Comparison of ENCODE assay signal across 9 cellular contexts in the genomic region with DNA sequence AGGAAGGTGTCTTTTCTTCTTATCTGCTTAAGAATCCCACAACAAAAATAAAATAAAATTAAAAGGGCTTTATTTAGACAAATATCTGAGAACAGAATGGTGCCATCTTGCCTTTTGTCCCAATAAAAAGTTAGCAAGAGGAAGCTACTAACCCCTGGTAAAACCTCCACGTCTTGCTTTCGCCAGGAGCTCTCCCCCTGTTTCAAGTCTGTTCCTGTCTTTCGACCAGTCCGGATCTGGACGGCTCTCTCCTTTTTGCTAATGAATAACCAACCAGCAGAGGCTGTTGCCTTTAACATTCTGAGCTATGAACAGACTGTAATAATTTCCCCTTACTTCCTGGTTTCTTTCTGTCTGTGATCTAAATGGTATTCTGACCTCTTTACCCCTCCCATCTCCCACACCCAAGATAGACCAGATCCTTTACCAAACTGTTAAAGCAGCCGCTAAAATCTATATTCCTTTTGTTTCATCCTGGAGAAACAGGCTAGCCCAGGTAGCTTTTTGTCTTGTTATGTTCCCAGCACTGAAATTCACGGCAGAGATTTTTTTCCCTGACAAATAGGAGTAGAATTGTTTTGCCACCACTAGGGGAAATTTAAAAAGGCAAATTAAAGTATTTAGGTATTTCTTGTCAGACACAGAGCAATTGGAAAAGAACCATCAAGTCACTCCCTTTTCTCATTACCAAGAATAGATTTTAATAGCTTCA. TPM values are rescaled to one million over a fixed set of nuclear protein-coding genes. Genes with fewer than 3 reads are reported as not detected.
A peak's percentile ranks its signal among the peaks of the same experiment; 100 is the strongest.
DNase-seq lines count a peak whose midpoint lies in the region; ATAC-seq and TF ChIP-seq lines count a peak whose summit lies in the region.
"Had no signal": no experiment of that assay in that cellular context is flagged by ENCODE, and none has a peak within 500 bp of the region (broad histone marks: within the 10 kb centered on the region; RNA-seq: fewer than 3 reads in every experiment).

A gene with protein sequence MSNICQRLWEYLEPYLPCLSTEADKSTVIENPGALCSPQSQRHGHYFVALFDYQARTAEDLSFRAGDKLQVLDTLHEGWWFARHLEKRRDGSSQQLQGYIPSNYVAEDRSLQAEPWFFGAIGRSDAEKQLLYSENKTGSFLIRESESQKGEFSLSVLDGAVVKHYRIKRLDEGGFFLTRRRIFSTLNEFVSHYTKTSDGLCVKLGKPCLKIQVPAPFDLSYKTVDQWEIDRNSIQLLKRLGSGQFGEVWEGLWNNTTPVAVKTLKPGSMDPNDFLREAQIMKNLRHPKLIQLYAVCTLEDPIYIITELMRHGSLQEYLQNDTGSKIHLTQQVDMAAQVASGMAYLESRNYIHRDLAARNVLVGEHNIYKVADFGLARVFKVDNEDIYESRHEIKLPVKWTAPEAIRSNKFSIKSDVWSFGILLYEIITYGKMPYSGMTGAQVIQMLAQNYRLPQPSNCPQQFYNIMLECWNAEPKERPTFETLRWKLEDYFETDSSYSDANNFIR (minus strand): TSS at position 320 of the 712 bp plus-strand sequence. CDS start 580 bp downstream, outside the sequence.

- H3K4me1 ChIP-seq in body of pancreas = peaks cover 35% of the 10 kb centered on the region

- ATAC-seq in body of pancreas (peak; percentile 95), memory B cell (ENCODE audit: low read depth) (peak; percentile 66)
- no peak for ATAC-seq in activated CD8-positive, alpha-beta T cell treated with anti-CD3 and anti-CD28 coated beads, Interleukin-2, amount 10 ng/mL, durations not matched to agents 7 days and 5 days

- no peaks in the 10 kb centered on the region for H3K27me3 Mint-ChIP-seq in memory B cell
- peaks cover 7% of the 10 kb centered on the region for H3K27me3 Mint-ChIP-seq in activated CD8-positive, alpha-beta T cell treated with anti-CD3 and anti-CD28 coated beads, Interleukin-2, amount 10 ng/mL, durations not matched to agents 7 days and 5 days (ENCODE audit: low read depth)

- no peaks in the 10 kb centered on the region for H3K36me3 ChIP-seq in body of pancreas (replicated peaks in 1 of 2; ENCODE audit: insufficient read depth in 1 of 2, low read depth in 2 of 2)

- POLR2A ChIA-PET in activated CD8-positive, alpha-beta T cell treated with anti-CD3 and anti-CD28 coated beads, Interleukin-2, amount 10 ng/mL, durations not matched to agents 7 days and 5 days (lab: Charles Lee) = no interaction called here

- H3K9me3 ChIP-seq in body of pancreas = peaks cover 0 to under 1% (median 0%) of the 10 kb centered on the region in 3 donors

- no peak for DNase-seq in AG09319 (ENCODE audit: extremely low read depth, low read depth)
- DNase-seq in HK-2 (ENCODE audit: unreplicated experiment) = peak; percentile 66
- DNase-seq in body of pancreas = peak; percentile 76 to 89 (median 82)
- no peak for DNase-seq in memory B cell (ENCODE audit: low spot score in 2 of 2)
- DNase-seq in HUDEP-2 (lab: John Stamatoyannopoulos, UW; ENCODE audit: unreplicated experiment in 76 of 76) = no peak
- no peak for DNase-seq in activated CD8-positive, alpha-beta T cell treated with anti-CD3 and anti-CD28 coated beads, Interleukin-2, amount 10 ng/mL, durations not matched to agents 7 days and 5 days
- no peak for DNase-seq in stimulated activated naive CD4-positive, alpha-beta T cell treated with Interleukin-2 at 50 U/mL for 16 hours (lab: John Stamatoyannopoulos, UW)
- no peak for DNase-seq in iPS-NIHi7 (ENCODE audit: extremely low spot score)

- WGBS in body of pancreas, 2 donors = 10 to 17% methylated on average over 7 of the region's 7 CpGs

- peak; percentile 48 to 93 (median 92) for TF ChIP-seq POLR2A in body of pancreas (IDR thresholded peaks at IDR 0.05)

- peak within 1 kb of the TSS; percentile 15 for H3K27ac Mint-ChIP-seq in memory B cell
- H3K27ac Mint-ChIP-seq in activated CD8-positive, alpha-beta T cell treated with anti-CD3 and anti-CD28 coated beads, Interleukin-2, amount 10 ng/mL, durations not matched to agents 7 days and 5 days = no peak within 1 kb of the TSS
- H3K27ac Mint-ChIP-seq: dendritic cell treated with granulocyte-macrophage colony-stimulating factor and Interleukin-4, amounts not matched to agents 40 ng/mL and 50 ng/mL, for 4 days had no signal

- intact Hi-C loops in body of pancreas (cut with DNase I) = no loop called here

- H3K4me3 ChIP-seq in body of pancreas = peak within 1 kb of the TSS; percentile 10 to 12

- no peaks in the 10 kb centered on the region for H3K36me3 Mint-ChIP-seq in memory B cell
- no peaks in the 10 kb centered on the region for H3K36me3 Mint-ChIP-seq in activated CD8-positive, alpha-beta T cell treated with anti-CD3 and anti-CD28 coated beads, Interleukin-2, amount 10 ng/mL, durations not matched to agents 7 days and 5 days (ENCODE audit: low read depth)

- H3K27me3 ChIP-seq in body of pancreas = no peaks in the 10 kb centered on the region

- peak within 1 kb of the TSS; percentile 86 for H3K4me3 Mint-ChIP-seq in memory B cell
- no peak within 1 kb of the TSS for H3K4me3 Mint-ChIP-seq in activated CD8-positive, alpha-beta T cell treated with anti-CD3 and anti-CD28 coated beads, Interleukin-2, amount 10 ng/mL, durations not matched to agents 7 days and 5 days
- H3K4me3 Mint-ChIP-seq: dendritic cell treated with granulocyte-macrophage colony-stimulating factor and Interleukin-4, amounts not matched to agents 40 ng/mL and 50 ng/mL, for 4 days had no signal

- CTCF ChIA-PET in activated CD8-positive, alpha-beta T cell treated with anti-CD3 and anti-CD28 coated beads, Interleukin-2, amount 10 ng/mL, durations not matched to agents 7 days and 5 days (lab: Charles Lee) = no interaction called here

- peak within 1 kb of the TSS; percentile 77 to 93 (median 88) for H3K27ac ChIP-seq in body of pancreas

- H3K4me1 Mint-ChIP-seq in memory B cell = peaks cover 5% of the 10 kb centered on the region
- no peaks in the 10 kb centered on the region for H3K4me1 Mint-ChIP-seq in activated CD8-positive, alpha-beta T cell treated with anti-CD3 and anti-CD28 coated beads, Interleukin-2, amount 10 ng/mL, durations not matched to agents 7 days and 5 days (ENCODE audit: low read depth)

- peak; percentile 11 for TF ChIP-seq CTCF in AG09319 (IDR thresholded peaks at IDR 0.05; ENCODE audit: low read depth, low read length)
- TF ChIP-seq CTCF in body of pancreas (IDR thresholded peaks at IDR 0.05) = peak; percentile 28 to 76 (median 57)

- no peaks in the 10 kb centered on the region for H3K9me3 Mint-ChIP-seq in memory B cell
- no peaks in the 10 kb centered on the region for H3K9me3 Mint-ChIP-seq in activated CD8-positive, alpha-beta T cell treated with anti-CD3 and anti-CD28 coated beads, Interleukin-2, amount 10 ng/mL, durations not matched to agents 7 days and 5 days (ENCODE audit: insufficient read depth)
- H3K9me3 Mint-ChIP-seq: dendritic cell treated with granulocyte-macrophage colony-stimulating factor and Interleukin-4, amounts not matched to agents 40 ng/mL and 50 ng/mL, for 4 days had no signal

RNA-seq across cellular contexts. Expression of the gene that starts here (rescaled TPM):
- total RNA-seq in body of pancreas = 1 to 10 TPM; 7.9 to 9.1 TPM
- under 1 TPM; 0.03 TPM for total RNA-seq in activated CD8-positive, alpha-beta T cell treated with anti-CD3 and anti-CD28 coated beads, Interleukin-2, amount 10 ng/mL, durations not matched to agents 7 days and 5 days

Comparison
In these comparisons a context has a peak if more than half of its experiments do, and no peak if none do; other contexts are left out.
1. RNA of the gene that starts here (total RNA-seq): 7.9 to 9.1 TPM in body of pancreas; 0.03 TPM in activated CD8-positive, alpha-beta T cell treated with anti-CD3 and anti-CD28 coated beads, Interleukin-2, amount 10 ng/mL, durations not matched to agents 7 days and 5 days; every median in the first group is over 4 times any median in the second.
2. DNase-seq: peak in HK-2 (single experiment) and body of pancreas (4 of 4); none in AG09319 (single experiment), memory B cell (0 of 2), HUDEP-2 (0 of 76), activated CD8-positive, alpha-beta T cell treated with anti-CD3 and anti-CD28 coated beads, Interleukin-2, amount 10 ng/mL, durations not matched to agents 7 days and 5 days (single experiment), stimulated activated naive CD4-positive, alpha-beta T cell treated with Interleukin-2 at 50 U/mL for 16 hours (single experiment) and iPS-NIHi7 (single experiment).